In genomic region chr17:77318491-77319210, GRCh38 we compare ENCODE assay signal across 1 cellular context.
TF ChIP-seq lines count a peak whose summit lies in the region.

No MANE protein-coding gene starts in this region.

TF ChIP-seq in GM23338, 12 proteins besides CTCF, POLR2A, EP300 and RAD21 (continued from another document):
- no peak for TF ChIP-seq ZNF462 (CRISPR knock-in tag; IDR thresholded peaks at IDR 0.05)
